26 cellular contexts compared by ENCODE assay signal in the genomic region with DNA sequence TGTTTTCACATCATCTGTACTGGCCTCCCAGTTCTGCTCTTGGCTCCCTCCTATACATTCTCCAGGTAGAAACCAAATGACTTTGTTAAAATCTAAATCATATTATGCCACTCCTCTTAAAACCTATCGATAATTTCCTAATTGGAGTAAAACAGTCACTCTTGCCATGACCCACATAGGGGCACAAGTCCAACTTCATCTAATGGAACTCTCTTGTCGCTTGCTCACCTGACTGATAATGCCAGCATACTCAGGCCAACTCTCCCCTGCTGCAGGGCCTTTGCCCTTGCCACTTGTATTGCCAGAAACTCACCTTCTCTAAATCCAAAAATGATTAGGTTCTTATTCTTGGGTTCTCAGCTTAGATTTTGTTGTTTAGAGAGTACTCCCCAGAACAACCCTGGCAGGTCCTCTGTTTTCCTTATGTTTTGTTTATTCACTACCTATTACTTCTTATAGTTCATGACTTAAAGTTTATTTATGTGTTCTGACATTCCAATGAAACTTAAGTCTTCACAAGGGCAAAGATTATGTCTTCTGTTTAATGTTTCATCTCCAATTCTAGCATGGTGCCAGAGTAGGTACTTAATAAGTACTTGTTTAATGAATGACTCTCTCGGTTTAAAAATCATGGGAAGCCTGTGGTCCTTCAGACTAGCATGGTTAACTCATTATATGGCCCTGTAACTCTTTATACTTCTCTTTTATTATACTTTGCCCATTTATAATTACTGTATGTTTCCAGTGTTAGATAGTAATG.
A peak's percentile ranks its signal among the peaks of the same experiment; 100 is the strongest.
DNase-seq lines count a peak whose midpoint lies in the region; ATAC-seq, FAIRE-seq and TF ChIP-seq lines count a peak whose summit lies in the region.
"Had no signal": no experiment of that assay in that cellular context is flagged by ENCODE, and none has a peak within 500 bp of the region (broad histone marks: within the 10 kb centered on the region; RNA-seq: fewer than 3 reads in every experiment).

No MANE protein-coding gene starts in this region.

- intact Hi-C loops in body of pancreas (cut with DNase I): no loop called here
- intact Hi-C loops in kidney (cut with DNase I): no loop called here
- intact Hi-C loops in left colon (cut with DNase I, micrococcal nuclease): no loop called here

- no peaks in the 10 kb centered on the region for H3K4me1 ChIP-seq in body of pancreas
- peaks cover 0 to 18% of the 10 kb centered on the region in 2 donors for H3K4me1 ChIP-seq in kidney (ENCODE audit: control insufficient read depth in 1 of 2, insufficient read depth in 1 of 2, low read depth in 1 of 2, low read length in 2 of 2)
- H3K4me1 ChIP-seq: A549; BE2C; BLaER1 treated with 17β-estradiol and CSF1 and Interleukin-3, amounts not matched to agents 10 nM and 100 nM had no signal

- peak; percentile 80 for FAIRE-seq in kidney (lab: Jason Lieb, UNC)
- no peak for FAIRE-seq in GM12892 (lab: Jason Lieb, UNC)
- FAIRE-seq: A549, D721Med, GM12878 had no signal

- TF ChIP-seq CTCF in body of pancreas (IDR thresholded peaks at IDR 0.05) (no peak), kidney (IDR thresholded peaks at IDR 0.05; ENCODE audit: borderline replicate concordance, extremely low read depth, insufficient read depth) (no peak), nephron (IDR thresholded peaks at IDR 0.05; ENCODE audit: unreplicated experiment in 3 of 3) (no peak)

- H3K9me3 ChIP-seq in body of pancreas: no peaks in the 10 kb centered on the region
- H3K9me3 ChIP-seq in kidney (ENCODE audit: control insufficient read depth in 1 of 2, low read length in 2 of 2): no peaks in the 10 kb centered on the region
- H3K9me3 ChIP-seq: A549; BE2C; BLaER1 treated with 17β-estradiol and CSF1 and Interleukin-3, amounts not matched to agents 10 nM and 100 nM had no signal

- no peaks in the 10 kb centered on the region for H3K36me3 Mint-ChIP-seq in nephron (ENCODE audit: low read depth)
- H3K36me3 Mint-ChIP-seq: CD14-positive monocyte; CD8-positive, alpha-beta memory T cell had no signal

- H3K27me3 ChIP-seq in body of pancreas: no peaks in the 10 kb centered on the region
- H3K27me3 ChIP-seq: BE2C; BLaER1 treated with 17β-estradiol and CSF1 and Interleukin-3, amounts not matched to agents 10 nM and 100 nM had no signal

- H3K36me3 ChIP-seq in body of pancreas (replicated peaks in 1 of 2; ENCODE audit: insufficient read depth in 1 of 2, low read depth in 2 of 2): no peaks in the 10 kb centered on the region
- no peaks in the 10 kb centered on the region for H3K36me3 ChIP-seq in kidney (ENCODE audit: control insufficient read depth in 1 of 2, insufficient read depth in 2 of 2, low read length in 2 of 2)
- H3K36me3 ChIP-seq: BE2C; BLaER1 treated with 17β-estradiol and CSF1 and Interleukin-3, amounts not matched to agents 10 nM and 100 nM had no signal

- H3K27ac ChIP-seq in body of pancreas: no peak overlapping the region
- H3K27ac ChIP-seq in kidney (ENCODE audit: low read depth in 2 of 2, low read length in 2 of 2): peak overlapping the region; percentile 51 to 59
- H3K27ac ChIP-seq: A549; BLaER1 treated with 17β-estradiol and CSF1 and Interleukin-3, amounts not matched to agents 10 nM and 100 nM had no signal

- no peak overlapping the region for H3K9ac ChIP-seq in kidney (ENCODE audit: low read length in 2 of 2)
- H3K9ac ChIP-seq: BLaER1 treated with 17β-estradiol and CSF1 and Interleukin-3, amounts not matched to agents 10 nM and 100 nM had no signal

- H3K4me3 Mint-ChIP-seq in nephron: no peak overlapping the region
- H3K4me3 Mint-ChIP-seq: CD14-positive monocyte; CD4-positive, alpha-beta T cell; CD8-positive, alpha-beta memory T cell; GM23338; H9 had no signal

- WGBS in body of pancreas, 2 donors: 48 to 49% methylated on average over 3 of the region's 3 CpGs

- no peak for DNase-seq in body of pancreas
- DNase-seq in kidney: no peak
- peak; percentile 75 for DNase-seq in left lobe of liver (ENCODE audit: low spot score)
- no peak for DNase-seq in GM12892 (ENCODE audit: insufficient read length)
- no peak for DNase-seq in left colon
- DNase-seq: 8988T; ACHN; AML-193; BE2C; CD4-positive, alpha-beta T cell; CD8-positive, alpha-beta memory T cell; DMS 273 treated with DMSO at 0.1 percent for 48 hours; DMS79; EL; GDM1; H9 had no signal

- peaks cover 6% of the 10 kb centered on the region for H3K9me3 Mint-ChIP-seq in nephron
- H3K9me3 Mint-ChIP-seq: GM23338 had no signal

- no peaks in the 10 kb centered on the region for H3K27me3 Mint-ChIP-seq in nephron (ENCODE audit: low read depth)
- H3K27me3 Mint-ChIP-seq: CD4-positive, alpha-beta T cell; CD8-positive, alpha-beta memory T cell had no signal

- H3K27ac Mint-ChIP-seq in nephron: peak overlapping the region; percentile 80 to 87 (median 84)
- H3K27ac Mint-ChIP-seq: CD4-positive, alpha-beta T cell; CD8-positive, alpha-beta memory T cell; GM23338; H9 had no signal

- TF ChIP-seq POLR2A in body of pancreas (IDR thresholded peaks at IDR 0.05): no peak
- no peak for TF ChIP-seq POLR2A in GM12892 (IDR thresholded peaks at IDR 0.05; ENCODE audit: low read depth, low read length)

- peak; percentile 16 for ATAC-seq in body of pancreas
- peak; percentile 89 for ATAC-seq in left lobe of liver
- no peak for ATAC-seq in left colon
- ATAC-seq in GM21737 (IDR thresholded peaks at IDR 0.05; ENCODE audit: unreplicated experiment): no peak
- ATAC-seq in HG02623 (IDR thresholded peaks at IDR 0.05; ENCODE audit: unreplicated experiment): no peak
- ATAC-seq: A549, GM12878, GM23338, HCT116 had no signal

- peaks cover 6% of the 10 kb centered on the region for H3K4me1 Mint-ChIP-seq in nephron
- H3K4me1 Mint-ChIP-seq: CD14-positive monocyte; CD8-positive, alpha-beta memory T cell; GM23338; H9 had no signal

- no peak overlapping the region for H3K4me3 ChIP-seq in body of pancreas
- peak overlapping the region in 1 of 2 donors; percentile 4 for H3K4me3 ChIP-seq in kidney (ENCODE audit: low read length in 2 of 2)
- H3K4me3 ChIP-seq: A549; BLaER1 treated with 17β-estradiol and CSF1 and Interleukin-3, amounts not matched to agents 10 nM and 100 nM; GM12878; GM23338 had no signal

Comparison
In these comparisons a context has a peak if more than half of its experiments do, and no peak if none do; other contexts are left out.
1. ATAC-seq: peak in body of pancreas (single experiment) and left lobe of liver (single experiment); none in left colon (single experiment), GM21737 (single experiment) and HG02623 (single experiment).
2. H3K27ac ChIP-seq: peak in kidney (2 of 2); none in body of pancreas (0 of 4).